Comparison of ENCODE assay signal across 10 cellular contexts in genomic region chr12:14571779-14572178, GRCh38. TPM values are rescaled to one million over a fixed set of nuclear protein-coding genes. Genes with fewer than 3 reads are reported as not detected.
"Had no signal": no experiment of that assay in that cellular context is flagged by ENCODE, and none has a peak within 500 bp of the region (broad histone marks: within the 10 kb centered on the region; RNA-seq: fewer than 3 reads in every experiment).

No MANE protein-coding gene starts in this region.

- H3K27ac Mint-ChIP-seq: IgD-negative memory B cell had no signal

- H2AFZ ChIP-seq: GM23248 had no signal

- H3K4me3 ChIP-seq: GM23248 had no signal

- H3K9me3 Mint-ChIP-seq: H9, IgD-negative memory B cell had no signal

- H3K27ac ChIP-seq: GM23248, HL-60, KMS-11 had no signal

- H3K36me3 Mint-ChIP-seq: IgD-negative memory B cell had no signal

- FAIRE-seq: H54 had no signal

- H3K9ac ChIP-seq: GM23248, KMS-11 had no signal

- DNase-seq: GM23248, GOT3, H9, HCEC 1CT, KBM-7 had no signal

- H3K4me2 ChIP-seq: KMS-11 had no signal

RNA-seq across cellular contexts. Expression of gene PLBD1, which starts 4.1 kb away (rescaled TPM):
- total RNA-seq: HT1080 had no signal
